Comparison of ENCODE assay signal across 1 cellular context in the genomic region with DNA sequence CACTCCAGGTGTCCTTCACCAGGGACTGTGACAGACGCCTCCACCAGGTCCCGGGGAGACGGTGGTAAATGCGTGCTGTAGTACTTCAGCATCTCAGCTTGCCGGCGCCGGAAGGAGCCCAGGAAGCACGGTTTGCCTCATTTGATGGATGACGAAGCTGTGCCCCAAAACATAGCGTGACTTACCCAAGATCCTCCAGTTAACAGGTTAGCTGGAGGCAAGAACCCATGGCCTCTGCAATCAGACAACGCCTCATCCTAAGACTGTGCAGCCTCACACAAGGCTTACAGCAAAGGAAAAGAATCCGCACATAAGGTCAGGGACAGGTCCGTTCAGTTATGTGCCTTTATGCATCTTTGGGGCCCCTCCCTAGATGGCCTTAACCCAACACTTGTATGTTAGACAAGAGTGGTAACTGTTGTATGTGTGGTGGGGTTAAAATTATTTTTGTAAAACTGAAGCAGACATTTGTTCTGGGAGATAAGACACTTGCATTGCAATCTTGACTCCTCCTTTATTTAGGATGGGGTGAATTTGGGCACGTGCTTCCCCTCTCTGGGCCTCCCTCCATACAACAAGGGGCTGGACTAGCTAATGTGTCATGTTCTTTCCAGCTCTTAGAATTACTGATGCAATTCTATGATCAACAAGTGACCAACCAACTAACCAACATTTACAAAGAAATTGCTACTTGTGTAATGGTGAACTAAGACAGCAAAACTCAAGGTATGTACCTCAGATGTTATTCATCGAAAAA.
TF ChIP-seq lines count a peak whose summit lies in the region.

No MANE protein-coding gene starts in this region.

TF ChIP-seq in WTC11, 78 proteins besides CTCF, POLR2A, EP300 and RAD21 (continued from another document):
- TF ChIP-seq JUN (CRISPR knock-in tag; IDR thresholded peaks at IDR 0.05) (no peak), FOXJ3 (CRISPR knock-in tag; IDR thresholded peaks at IDR 0.05; ENCODE audit: borderline replicate concordance) (no peak)
